Comparison of ENCODE assay signal across 13 cellular contexts in genomic region chr16:57380671-57381462, GRCh38. TPM values are rescaled to one million over a fixed set of nuclear protein-coding genes. Genes with fewer than 3 reads are reported as not detected.
DNase-seq lines count a peak whose midpoint lies in the region; ATAC-seq and TF ChIP-seq lines count a peak whose summit lies in the region.
"Had no signal": no experiment of that assay in that cellular context is flagged by ENCODE, and none has a peak within 500 bp of the region (broad histone marks: within the 10 kb centered on the region; RNA-seq: fewer than 3 reads in every experiment).

No MANE protein-coding gene starts in this region.

- TF ChIP-seq CTCF in esophagus squamous epithelium (IDR thresholded peaks at IDR 0.05), result no peak

- peaks cover 31% of the 10 kb centered on the region for H3K4me1 Mint-ChIP-seq in stimulated activated effector memory CD8-positive, alpha-beta T cell treated with anti-CD3 and anti-CD28 coated beads, Interleukin-12 subunit alpha, Interleukin-12 subunit beta, amount 100 ng/mL, for 72 hours

- H3K9me3 ChIP-seq in esophagus squamous epithelium, result no peaks in the 10 kb centered on the region

- 40 to 63% methylated on average over 4 to 7 of the region's 8 CpGs for WGBS in esophagus squamous epithelium, 2 donors

- no peak for TF ChIP-seq POLR2A in esophagus squamous epithelium (IDR thresholded peaks at IDR 0.05)

- H3K27ac Mint-ChIP-seq in stimulated activated effector memory CD8-positive, alpha-beta T cell treated with anti-CD3 and anti-CD28 coated beads, Interleukin-12 subunit alpha, Interleukin-12 subunit beta, amount 100 ng/mL, for 72 hours, result peak overlapping the region; percentile 43

- H3K36me3 ChIP-seq in esophagus squamous epithelium, result peaks cover 0 to 21% (median 0%) of the 10 kb centered on the region in 3 donors

- no peak overlapping the region for H3K4me3 ChIP-seq in esophagus squamous epithelium

- ATAC-seq in stimulated activated effector memory CD8-positive, alpha-beta T cell treated with anti-CD3 and anti-CD28 coated beads, Interleukin-12 subunit alpha, Interleukin-12 subunit beta, amount 100 ng/mL, for 72 hours, result no peak
- ATAC-seq in HG02678 (IDR thresholded peaks at IDR 0.05; ENCODE audit: unreplicated experiment), result no peak
- ATAC-seq in GM18511 (IDR thresholded peaks at IDR 0.05; ENCODE audit: unreplicated experiment), result no peak
- ATAC-seq: left colon had no signal

- no peaks in the 10 kb centered on the region for H3K36me3 Mint-ChIP-seq in stimulated activated effector memory CD8-positive, alpha-beta T cell treated with anti-CD3 and anti-CD28 coated beads, Interleukin-12 subunit alpha, Interleukin-12 subunit beta, amount 100 ng/mL, for 72 hours

- no peaks in the 10 kb centered on the region for H3K27me3 ChIP-seq in esophagus squamous epithelium

- H3K9me3 Mint-ChIP-seq in stimulated activated effector memory CD8-positive, alpha-beta T cell treated with anti-CD3 and anti-CD28 coated beads, Interleukin-12 subunit alpha, Interleukin-12 subunit beta, amount 100 ng/mL, for 72 hours, result no peaks in the 10 kb centered on the region

- peak overlapping the region in 3 of 4 donors; percentile 53 to 73 (median 56) for H3K27ac ChIP-seq in esophagus squamous epithelium
- H3K27ac ChIP-seq: 22Rv1 had no signal

- intact Hi-C loops in esophagus squamous epithelium (cut with DNase I), result no loop called here

- no peak overlapping the region for H3K4me3 Mint-ChIP-seq in stimulated activated effector memory CD8-positive, alpha-beta T cell treated with anti-CD3 and anti-CD28 coated beads, Interleukin-12 subunit alpha, Interleukin-12 subunit beta, amount 100 ng/mL, for 72 hours

- DNase-seq in DMS 273 (lab: John Stamatoyannopoulos, UW; ENCODE audit: unreplicated experiment) (peak; percentile 59), DMS 273 treated with DMSO at 0.1 percent for 48 hours (lab: John Stamatoyannopoulos, UW) (no peak), OCI-M1 (lab: John Stamatoyannopoulos, UW) (peak; percentile 14), esophagus squamous epithelium (lab: John Stamatoyannopoulos, UW) (no peak)
- DNase-seq in stimulated activated effector memory CD8-positive, alpha-beta T cell treated with anti-CD3 and anti-CD28 coated beads, Interleukin-12 subunit alpha, Interleukin-12 subunit beta, amount 100 ng/mL, for 72 hours (ENCODE audit: low spot score in 2 of 2), result no peak
- no peak for DNase-seq in stimulated activated CD4-positive, alpha-beta T cell treated with anti-CD3 and anti-CD28 coated beads, Interleukin-4, amount 100 ng/mL, for 24 hours
- DNase-seq: activated CD4-positive, CD25-positive, alpha-beta regulatory T cell; activated naive CD4-positive, alpha-beta T cell; left colon had no signal

- peaks cover 13 to 87% (median 48%) of the 10 kb centered on the region in 3 donors for H3K4me1 ChIP-seq in esophagus squamous epithelium

RNA-seq across cellular contexts. Expression of gene CX3CL1, which starts 8.6 kb away (rescaled TPM):
- total RNA-seq in esophagus squamous epithelium, result 10 to 100 TPM in 1 of 4 donors, 1 to 10 TPM in 3; 3.3 to 14.8 (median 7.4) TPM
- total RNA-seq: OCI-LY7 had no signal

RNA-seq across cellular contexts. Expression of gene CCL22, which starts 22.3 kb away (rescaled TPM):
- total RNA-seq in esophagus squamous epithelium, result 1 to 10 TPM in 1 of 4 donors, under 1 TPM in 3; 0.09 to 1.6 (median 0.38) TPM
- total RNA-seq: OCI-LY7 had no signal

RNA-seq across cellular contexts. Expression of gene CCL17, which starts 23.7 kb away (rescaled TPM):
- 1 to 10 TPM in 1 of 4 donors, under 1 TPM in 1, not detected in 2; 0.64 to 1.3 TPM for total RNA-seq in esophagus squamous epithelium
- total RNA-seq: left colon, OCI-LY7 had no signal

Comparison
In these comparisons a context has a peak if more than half of its experiments do, and no peak if none do; other contexts are left out.
1. DNase-seq: peak in DMS 273 (single experiment) and OCI-M1 (single experiment); none in DMS 273 treated with DMSO at 0.1 percent for 48 hours (single experiment), esophagus squamous epithelium (single experiment), stimulated activated effector memory CD8-positive, alpha-beta T cell treated with anti-CD3 and anti-CD28 coated beads, Interleukin-12 subunit alpha, Interleukin-12 subunit beta, amount 100 ng/mL, for 72 hours (0 of 2) and stimulated activated CD4-positive, alpha-beta T cell treated with anti-CD3 and anti-CD28 coated beads, Interleukin-4, amount 100 ng/mL, for 24 hours (single experiment).